7 cellular contexts compared by ENCODE assay signal in genomic region chr1:8025671-8026144, GRCh38. TPM values are rescaled to one million over a fixed set of nuclear protein-coding genes. Genes with fewer than 3 reads are reported as not detected.
DNase-seq lines count a peak whose midpoint lies in the region; ATAC-seq and TF ChIP-seq lines count a peak whose summit lies in the region.

No MANE protein-coding gene starts in this region.

- intact Hi-C loops in left lung (cut with DNase I), result loop anchor here in 1 of 2 donors (5.0 kb wide), 1 partner anchor 292 kb away; the partner anchor contains the start of gene SLC45A1

- peaks cover 0 to 45% of the 10 kb centered on the region in 2 donors for H3K27me3 ChIP-seq in left lung
- H3K27me3 ChIP-seq in thymus (ENCODE audit: control insufficient read depth, insufficient read depth), result peaks cover 46% of the 10 kb centered on the region

- ATAC-seq in GM18909 (IDR thresholded peaks at IDR 0.05; ENCODE audit: poor library complexity, unreplicated experiment) (peak; percentile 41), HG02870 (IDR thresholded peaks at IDR 0.05; ENCODE audit: unreplicated experiment) (peak; percentile 12), left lung (no peak), HG03342 (IDR thresholded peaks at IDR 0.05; ENCODE audit: unreplicated experiment) (no peak)

- H3K27ac ChIP-seq in angular gyrus (ENCODE audit: low read depth, low read length), result peak overlapping the region; percentile 85
- H3K27ac ChIP-seq in left lung, result peak overlapping the region; percentile 86 to 88
- peak overlapping the region; percentile 46 for H3K27ac ChIP-seq in thymus (ENCODE audit: low read depth)

- no peaks in the 10 kb centered on the region for H3K36me3 ChIP-seq in left lung
- H3K36me3 ChIP-seq in thymus (ENCODE audit: control insufficient read depth, insufficient read depth), result no peaks in the 10 kb centered on the region

- H3K4me3 ChIP-seq in left lung, result peak overlapping the region; percentile 74 to 81
- peak overlapping the region; percentile 58 for H3K4me3 ChIP-seq in thymus (ENCODE audit: low read length)

- TF ChIP-seq CTCF in left lung (IDR thresholded peaks at IDR 0.05), result no peak

- WGBS in thymus, result 1% methylated on average over 69 of the region's 69 CpGs

- peak in 1 of 2 donors; percentile 80 for DNase-seq in left lung
- DNase-seq in NCI-H1930 (lab: John Stamatoyannopoulos, UW), result no peak

- no peaks in the 10 kb centered on the region for H3K9me3 ChIP-seq in left lung
- no peaks in the 10 kb centered on the region for H3K9me3 ChIP-seq in thymus (ENCODE audit: control insufficient read depth)

- peaks cover 17 to 33% of the 10 kb centered on the region in 2 donors for H3K4me1 ChIP-seq in left lung
- H3K4me1 ChIP-seq in thymus (ENCODE audit: control insufficient read depth, insufficient read depth, low read length), result no peaks in the 10 kb centered on the region

RNA-seq across cellular contexts. Expression of gene ERRFI1, which starts 0.4 kb away (rescaled TPM):
- 10 to 100 TPM; 60.8 to 63.0 TPM for total RNA-seq in left lung
- polyA plus RNA-seq in thymus, result 75.0 TPM

Comparison
In these comparisons a context has a peak if more than half of its experiments do, and no peak if none do; other contexts are left out.
1. ATAC-seq: peak in GM18909 (single experiment) and HG02870 (single experiment); none in left lung (single experiment) and HG03342 (single experiment).
2. Peak in every context shown above with its lines, with median percentiles within 50 percentile points of each other: H3K27ac ChIP-seq.